14 cellular contexts compared by ENCODE assay signal in the genomic region with DNA sequence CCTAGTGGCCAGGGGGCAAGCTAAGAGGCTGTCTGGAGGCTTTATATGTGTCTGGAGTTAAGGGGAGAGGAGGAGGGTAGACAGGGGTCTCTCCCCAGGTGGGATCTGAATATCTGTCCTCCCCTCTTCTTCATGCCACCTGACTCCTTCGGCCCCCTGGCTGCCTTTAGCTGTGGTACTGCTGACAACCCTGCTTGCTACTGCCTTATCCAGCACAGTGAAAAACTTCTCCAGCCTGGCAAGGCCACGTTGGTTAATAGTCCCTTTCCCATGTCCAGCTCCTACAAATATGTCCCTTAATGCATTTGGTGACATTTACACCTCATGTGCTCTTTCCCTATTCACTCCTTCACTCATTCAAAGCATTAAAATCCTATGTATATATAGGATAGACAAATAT. TPM values are rescaled to one million over a fixed set of nuclear protein-coding genes. Genes with fewer than 3 reads are reported as not detected.
DNase-seq lines count a peak whose midpoint lies in the region; ATAC-seq and TF ChIP-seq lines count a peak whose summit lies in the region.
"Had no signal": no experiment of that assay in that cellular context is flagged by ENCODE, and none has a peak within 500 bp of the region (broad histone marks: within the 10 kb centered on the region; RNA-seq: fewer than 3 reads in every experiment).

No MANE protein-coding gene starts in this region.

- H3K4ac ChIP-seq in neuronal stem cell (ENCODE audit: low read length): no peak overlapping the region

- H3K36me3 ChIP-seq in heart right ventricle: peaks cover 0 to 53% (median 19%) of the 10 kb centered on the region in 9 donors
- peaks cover 6 to 34% of the 10 kb centered on the region in 2 donors for H3K36me3 ChIP-seq in neuronal stem cell (replicated peaks in 1 of 2; ENCODE audit: control insufficient read depth in 2 of 2, insufficient read depth in 2 of 2, low read length in 2 of 2)
- H3K36me3 ChIP-seq in tibial artery: peaks cover 64 to 80% (median 71%) of the 10 kb centered on the region in 3 donors

- no peaks in the 10 kb centered on the region for H3K79me1 ChIP-seq in neuronal stem cell (ENCODE audit: low read depth, low read length)

- H2BK12ac ChIP-seq in neuronal stem cell (ENCODE audit: low read length): no peak overlapping the region

- H3K4me3 ChIP-seq in heart right ventricle: no peak overlapping the region
- H3K4me3 ChIP-seq in choroid plexus epithelial cell (ENCODE audit: low read depth, low read length): no peak overlapping the region
- no peak overlapping the region for H3K4me3 ChIP-seq in neuronal stem cell (ENCODE audit: low read length in 2 of 2)
- no peak overlapping the region for H3K4me3 ChIP-seq in tibial artery
- H3K4me3 ChIP-seq: PC-9 had no signal

- H2BK120ac ChIP-seq in neuronal stem cell (ENCODE audit: low read depth, low read length): no peak overlapping the region

- POLR2A ChIA-PET in WTC11 (lab: Charles Lee): no interaction called here

- no peak overlapping the region for H3K23ac ChIP-seq in neuronal stem cell (ENCODE audit: low read depth, low read length, poor library complexity)

- no peak overlapping the region for H2BK15ac ChIP-seq in neuronal stem cell (ENCODE audit: low read length)

- intact Hi-C loops in heart right ventricle (cut with DNase I) (loop anchor here in 1 of 10 donors (10.0 kb wide), 2 partner anchors 59 to 189 kb away; no protein-coding TSS in a partner anchor), cardiac septum (cut with DNase I) (no loop called here), tibial artery (cut with DNase I; ENCODE audit: low total_unique reads) (loop anchor here (10.0 kb wide), 1 partner anchor 49 kb away; no protein-coding TSS in a partner anchor)

- H3K4me3 Mint-ChIP-seq in WTC11 (no peak overlapping the region), endothelial cell (ENCODE audit: unreplicated experiment) (no peak overlapping the region)

- TF ChIP-seq CTCF in heart right ventricle (IDR thresholded peaks at IDR 0.05) (no peak), choroid plexus epithelial cell (conservative IDR thresholded peaks at IDR 0.05; ENCODE audit: low read depth, low read length) (peak; percentile 17), tibial artery (IDR thresholded peaks at IDR 0.05) (no peak), WTC11 (IDR thresholded peaks at IDR 0.05) (no peak), endothelial cell (IDR thresholded peaks at IDR 0.05; ENCODE audit: unreplicated experiment) (no peak)

- H3K9ac ChIP-seq in neuronal stem cell (ENCODE audit: low read depth, low read length, poor library complexity): no peak overlapping the region

- peak overlapping the region; percentile 50 for H3K18ac ChIP-seq in neuronal stem cell (ENCODE audit: low read length)

- H2BK5ac ChIP-seq in neuronal stem cell (ENCODE audit: low read length): no peak overlapping the region

- H3K36me3 Mint-ChIP-seq in WTC11: no peaks in the 10 kb centered on the region
- no peaks in the 10 kb centered on the region for H3K36me3 Mint-ChIP-seq in endothelial cell (ENCODE audit: low read depth, unreplicated experiment)

- H3K27ac ChIP-seq in heart right ventricle (peak overlapping the region in 8 of 10 donors; percentile 2 to 58 (median 30)), neuronal stem cell (replicated peaks; ENCODE audit: low read length) (no peak overlapping the region), tibial artery (peak overlapping the region; percentile 31 to 66)
- H3K27ac ChIP-seq: C4-2B, PC-9 had no signal

- H3K14ac ChIP-seq in neuronal stem cell (ENCODE audit: low read length): no peak overlapping the region

- no peak overlapping the region for H4K91ac ChIP-seq in neuronal stem cell (ENCODE audit: low read depth, low read length, poor library complexity)

- CTCF ChIA-PET in WTC11 (lab: Charles Lee): no interaction called here

- no peaks in the 10 kb centered on the region for H3K9me3 Mint-ChIP-seq in WTC11
- no peaks in the 10 kb centered on the region for H3K9me3 Mint-ChIP-seq in endothelial cell (ENCODE audit: unreplicated experiment)

- H3K27ac Mint-ChIP-seq in WTC11: no peak overlapping the region
- H3K27ac Mint-ChIP-seq in endothelial cell (ENCODE audit: unreplicated experiment): no peak overlapping the region

- H3K4me1 Mint-ChIP-seq in WTC11 (peaks cover 35% of the 10 kb centered on the region), endothelial cell (ENCODE audit: unreplicated experiment) (peaks cover 21% of the 10 kb centered on the region)

- DNase-seq in heart right ventricle (no peak), cardiac septum (ENCODE audit: low spot score) (no peak), choroid plexus epithelial cell (ENCODE audit: low read depth) (no peak), neuronal stem cell (ENCODE audit: low spot score) (no peak), tibial artery (no peak), WTC11 (ENCODE audit: low spot score) (no peak), endothelial cell (ENCODE audit: low spot score) (no peak), SW 1271 (lab: John Stamatoyannopoulos, UW) (no peak)
- DNase-seq: H7, KBM-7, NCI-H1092 treated with DMSO at 0.1 percent for 48 hours, NCI-H1694 treated with DMSO at 0.1 percent for 48 hours, PC-9 had no signal

- no peak overlapping the region for H2AFZ ChIP-seq in neuronal stem cell (ENCODE audit: low read length)
- H2AFZ ChIP-seq: PC-9 had no signal

- H3K27me3 ChIP-seq in heart right ventricle (no peaks in the 10 kb centered on the region), neuronal stem cell (ENCODE audit: control insufficient read depth in 3 of 3, insufficient read depth in 3 of 3, low read depth in 1 of 3, low read length in 3 of 3) (no peaks in the 10 kb centered on the region), tibial artery (no peaks in the 10 kb centered on the region)

- H3K4me1 ChIP-seq in heart right ventricle (peaks cover 9 to 48% (median 41%) of the 10 kb centered on the region in 9 donors), neuronal stem cell (ENCODE audit: control insufficient read depth in 2 of 2, insufficient read depth in 1 of 2, low read depth in 1 of 2, low read length in 2 of 2) (peaks cover 46 to 51% of the 10 kb centered on the region in 2 donors), tibial artery (peaks cover 0 to 95% (median 57%) of the 10 kb centered on the region in 4 donors)

- H3K27me3 Mint-ChIP-seq in WTC11 (ENCODE audit: low read depth): no peaks in the 10 kb centered on the region; the same call in 1 of the 2 replicates
- H3K27me3 Mint-ChIP-seq in endothelial cell (ENCODE audit: unreplicated experiment): no peaks in the 10 kb centered on the region

- no peak overlapping the region for H4K8ac ChIP-seq in neuronal stem cell (ENCODE audit: low read depth, low read length)

- no peak for ATAC-seq in heart right ventricle
- no peak for ATAC-seq in WTC11

- H3K4me2 ChIP-seq in neuronal stem cell (ENCODE audit: insufficient read depth, low read length, poor library complexity, severe bottlenecking): no peak overlapping the region
- H3K4me2 ChIP-seq: PC-9 had no signal

- H3K9me3 ChIP-seq in heart right ventricle (no peaks in the 10 kb centered on the region), neuronal stem cell (replicated peaks in 1 of 2; ENCODE audit: control insufficient read depth in 2 of 2, insufficient read depth in 1 of 2, low read depth in 1 of 2, low read length in 2 of 2) (no peaks in the 10 kb centered on the region), tibial artery (no peaks in the 10 kb centered on the region)

- WGBS in heart right ventricle, 2 donors: 68 to 79% methylated on average over 2 of the region's 2 CpGs
- WGBS in neuronal stem cell (ENCODE audit: extremely low coverage in 2 of 2, insufficient read length in 2 of 2, insufficient replicate concordance in 1 of 2), 2 donors: no CpG with 5 or more reads among the region's 2 CpGs

- peak overlapping the region; percentile 58 for H2AK5ac ChIP-seq in neuronal stem cell (ENCODE audit: low read depth, low read length)

TF ChIP-seq in WTC11, 78 proteins besides CTCF, POLR2A, EP300 and RAD21 (continues in another document):
- TF ChIP-seq ZNF396 (CRISPR knock-in tag; IDR thresholded peaks at IDR 0.05; ENCODE audit: borderline replicate concordance) (no peak), OVOL2 (CRISPR knock-in tag; IDR thresholded peaks at IDR 0.05; ENCODE audit: borderline replicate concordance) (no peak), CBFB (CRISPR knock-in tag; IDR thresholded peaks at IDR 0.05; ENCODE audit: low read depth) (no peak), ZNF423 (CRISPR knock-in tag; IDR thresholded peaks at IDR 0.05) (no peak), NR2C2 (CRISPR knock-in tag; IDR thresholded peaks at IDR 0.05) (no peak), RELA (CRISPR knock-in tag; IDR thresholded peaks at IDR 0.05; ENCODE audit: borderline replicate concordance) (no peak)
- TF ChIP-seq, protein P1, sequence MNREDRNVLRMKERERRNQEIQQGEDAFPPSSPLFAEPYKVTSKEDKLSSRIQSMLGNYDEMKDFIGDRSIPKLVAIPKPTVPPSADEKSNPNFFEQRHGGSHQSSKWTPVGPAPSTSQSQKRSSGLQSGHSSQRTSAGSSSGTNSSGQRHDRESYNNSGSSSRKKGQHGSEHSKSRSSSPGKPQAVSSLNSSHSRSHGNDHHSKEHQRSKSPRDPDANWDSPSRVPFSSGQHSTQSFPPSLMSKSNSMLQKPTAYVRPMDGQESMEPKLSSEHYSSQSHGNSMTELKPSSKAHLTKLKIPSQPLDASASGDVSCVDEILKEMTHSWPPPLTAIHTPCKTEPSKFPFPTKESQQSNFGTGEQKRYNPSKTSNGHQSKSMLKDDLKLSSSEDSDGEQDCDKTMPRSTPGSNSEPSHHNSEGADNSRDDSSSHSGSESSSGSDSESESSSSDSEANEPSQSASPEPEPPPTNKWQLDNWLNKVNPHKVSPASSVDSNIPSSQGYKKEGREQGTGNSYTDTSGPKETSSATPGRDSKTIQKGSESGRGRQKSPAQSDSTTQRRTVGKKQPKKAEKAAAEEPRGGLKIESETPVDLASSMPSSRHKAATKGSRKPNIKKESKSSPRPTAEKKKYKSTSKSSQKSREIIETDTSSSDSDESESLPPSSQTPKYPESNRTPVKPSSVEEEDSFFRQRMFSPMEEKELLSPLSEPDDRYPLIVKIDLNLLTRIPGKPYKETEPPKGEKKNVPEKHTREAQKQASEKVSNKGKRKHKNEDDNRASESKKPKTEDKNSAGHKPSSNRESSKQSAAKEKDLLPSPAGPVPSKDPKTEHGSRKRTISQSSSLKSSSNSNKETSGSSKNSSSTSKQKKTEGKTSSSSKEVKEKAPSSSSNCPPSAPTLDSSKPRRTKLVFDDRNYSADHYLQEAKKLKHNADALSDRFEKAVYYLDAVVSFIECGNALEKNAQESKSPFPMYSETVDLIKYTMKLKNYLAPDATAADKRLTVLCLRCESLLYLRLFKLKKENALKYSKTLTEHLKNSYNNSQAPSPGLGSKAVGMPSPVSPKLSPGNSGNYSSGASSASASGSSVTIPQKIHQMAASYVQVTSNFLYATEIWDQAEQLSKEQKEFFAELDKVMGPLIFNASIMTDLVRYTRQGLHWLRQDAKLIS (CRISPR knock-in tag; IDR thresholded peaks at IDR 0.05; ENCODE audit: borderline replicate concordance): no peak

RNA-seq across cellular contexts. Expression of a gene that starts 42.4 kb away (rescaled TPM):
- total RNA-seq in heart right ventricle: 100 to 1,000 TPM in 1 of 10 donors, 10 to 100 TPM in 8, 1 to 10 TPM in 1; 6.9 to 111 (median 19.8) TPM
- 100 to 1,000 TPM in 1 of 2 donors, 10 to 100 TPM in 1; 83.2 to 114 TPM for polyA plus RNA-seq in heart right ventricle
- total RNA-seq in cardiac septum: 72.9 TPM
- polyA plus RNA-seq in neuronal stem cell (2013, experiment 1 of 2): 0.54 TPM
- 0.79 TPM for polyA plus RNA-seq in neuronal stem cell (2013, experiment 2 of 2)
- 0.50 to 0.53 TPM in 2 of 3 replicates, not detected in the other for total RNA-seq in WTC11 (2021)
- not detected for total RNA-seq in endothelial cell (ENCODE audit: unreplicated experiment)
- total RNA-seq: H7, PC-9 had no signal
